1 cellular context compared by ENCODE assay signal in genomic region chr16:51048544-51048943, GRCh38.
TF ChIP-seq lines count a peak whose summit lies in the region.

No MANE protein-coding gene starts in this region.

TF ChIP-seq in HepG2, 621 proteins besides CTCF, POLR2A, EP300 and RAD21 (continued from another document):
- TF ChIP-seq NFE2L2 (IDR thresholded peaks at IDR 0.05; ENCODE audit: low read length) (peak; percentile 42; the same call in 1 of the 2 replicates), HOXA3 (CRISPR knock-in tag; IDR thresholded peaks at IDR 0.05) (no peak), RFXAP (CRISPR knock-in tag; IDR thresholded peaks at IDR 0.05; ENCODE audit: borderline replicate concordance) (no peak), MAFF (IDR thresholded peaks at IDR 0.05; ENCODE audit: low read depth, low read length) (peak; percentile 84), MAFG (CRISPR knock-in tag; IDR thresholded peaks at IDR 0.05) (peak; percentile 61; the same call in 1 of the 2 replicates), PCBP2 (optimal IDR thresholded peaks at IDR 0.05; ENCODE audit: low read depth, low read length, poor library complexity, severe bottlenecking) (no peak), ZNF556 (CRISPR knock-in tag; IDR thresholded peaks at IDR 0.05; ENCODE audit: borderline replicate concordance) (no peak), YY1 (IDR thresholded peaks at IDR 0.05; ENCODE audit: insufficient read depth, insufficient replicate concordance, low read depth, low read length) (no peak), RNF2 (conservative IDR thresholded peaks at IDR 0.05; ENCODE audit: low read depth) (no peak), ZFP62 (CRISPR knock-in tag; IDR thresholded peaks at IDR 0.05) (no peak)
